In genomic region chr1:24283326-24284155, GRCh38 we compare ENCODE assay signal across 1 cellular context.
TF ChIP-seq lines count a peak whose summit lies in the region.

No MANE protein-coding gene starts in this region.

TF ChIP-seq in K562, 482 proteins besides CTCF, POLR2A, EP300 and RAD21 (continued from another document):
- no peak for TF ChIP-seq MGA (IDR thresholded peaks at IDR 0.05)
- peak; percentile 62; the same call in 1 of the 2 replicates for TF ChIP-seq NFIC (IDR thresholded peaks at IDR 0.05)
- TF ChIP-seq ETV6 (IDR thresholded peaks at IDR 0.05; ENCODE audit: borderline replicate concordance in 1 of 2, low read depth in 2 of 2, low read length in 1 of 2), result 0 out of 4 replicates have a peak, but pooled peaks of 1 of the 2 experiments have one; percentile 34
- no peak for TF ChIP-seq ETV6 (CRISPR knock-in tag; IDR thresholded peaks at IDR 0.05; ENCODE audit: borderline replicate concordance)
- TF ChIP-seq KDM1A (IDR thresholded peaks at IDR 0.05), result peak; percentile 24 to 44; a peak in 2 of 4 replicates
- peak; percentile 89 for TF ChIP-seq FOSL1 (tag; conservative IDR thresholded peaks at IDR 0.05)
- no peak for TF ChIP-seq SPI1 (IDR thresholded peaks at IDR 0.05; ENCODE audit: borderline replicate concordance, low read depth, low read length)
- TF ChIP-seq ARID1B (IDR thresholded peaks at IDR 0.05), result peak; percentile 21; the same call in 1 of the 2 replicates
- TF ChIP-seq RCOR1 (IDR thresholded peaks at IDR 0.05; ENCODE audit: borderline replicate concordance in 1 of 2, low read depth in 2 of 2, low read length in 2 of 2), result peak in 1 of 2 experiments; percentile 79; a peak in 2 of 4 replicates
- TF ChIP-seq BACH1 (tag; IDR thresholded peaks at IDR 0.05), result no peak
- TF ChIP-seq GTF2E2 (tag; IDR thresholded peaks at IDR 0.05), result no peak
- TF ChIP-seq THAP7 (CRISPR knock-in tag; IDR thresholded peaks at IDR 0.05), result no peak
TF ChIP-seq in K562: peak in this region for 7.
